ENCODE assay signal across 8 cellular contexts in the genomic region with DNA sequence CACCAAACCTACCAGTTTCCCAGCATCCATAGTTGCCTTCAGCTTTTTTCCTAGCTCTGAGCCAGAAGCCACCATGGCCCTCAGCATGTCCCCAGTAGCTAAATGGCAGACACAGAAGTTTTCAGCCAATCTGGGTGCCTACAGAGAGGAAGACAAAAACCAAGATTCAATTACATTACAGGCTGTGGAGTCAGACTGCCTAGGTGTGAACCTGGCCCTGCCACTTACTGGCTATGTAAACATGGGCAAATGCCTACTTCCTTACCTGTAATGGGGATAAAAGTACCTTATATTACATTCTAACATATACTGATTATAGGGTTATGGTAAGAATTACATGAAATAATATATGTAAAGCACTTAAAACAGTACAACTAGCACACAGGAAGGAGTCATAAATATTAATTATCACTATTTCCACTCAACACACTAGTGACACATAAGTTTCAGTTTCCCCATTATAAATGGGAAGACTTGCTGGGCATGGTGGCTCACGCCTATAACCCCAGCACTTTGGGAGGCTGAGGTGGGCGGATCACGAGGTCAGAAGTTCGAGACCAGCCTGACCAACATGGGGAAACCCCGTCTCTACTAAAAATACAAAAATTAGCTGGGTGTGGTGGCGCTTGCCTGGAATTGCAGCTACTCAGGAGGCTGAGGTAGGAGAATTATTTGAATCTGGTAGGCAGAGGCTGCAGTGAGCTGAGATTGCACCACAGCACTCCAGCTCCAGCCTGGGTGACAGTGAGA. TPM values are rescaled to one million over a fixed set of nuclear protein-coding genes. Genes with fewer than 3 reads are reported as not detected.
A peak's percentile ranks its signal among the peaks of the same experiment; 100 is the strongest.
DNase-seq lines count a peak whose midpoint lies in the region; ATAC-seq and TF ChIP-seq lines count a peak whose summit lies in the region.
"Not testable (repeated sequence)": the region's sequence is repeated elsewhere in the genome, so short reads cannot be mapped to it uniquely, and the experiment has no call there.

No MANE protein-coding gene starts in this region.

- WGBS in endodermal cell (ENCODE audit: insufficient coverage in 1 of 2, insufficient read length in 1 of 2), 2 experiments = 94% methylated on average over 6 of the region's 6 CpGs; no CpG with 5 or more reads in 1 of the 2 experiments

- H3K27ac ChIP-seq in HCT116 (ENCODE audit: low read depth, low read length); endodermal cell (ENCODE audit: low read depth, low read length): not testable (repeated sequence)
- H3K27ac ChIP-seq in gastrocnemius medialis = peak overlapping the region; percentile 71 to 98 (median 91)

- H3K4me3 Mint-ChIP-seq in endodermal cell = not testable (repeated sequence)

- TF ChIP-seq RAD21 in HCT116 (IDR thresholded peaks at IDR 0.05; ENCODE audit: low read depth) = not testable (repeated sequence)

- peaks cover 54% of the 10 kb centered on the region for H3K4me1 Mint-ChIP-seq in endodermal cell

- H3K9me2 ChIP-seq in HCT116 (ENCODE audit: insufficient read depth) = not testable (repeated sequence)

- peaks cover 42% of the 10 kb centered on the region for H3K36me3 Mint-ChIP-seq in endodermal cell (ENCODE audit: low read depth)

- not testable (repeated sequence) for H3K9me3 Mint-ChIP-seq in endodermal cell

- not testable (repeated sequence) for BruUV-seq in HCT116 (replicated peaks; lab: Mats Ljungman, UMichigan)

- H3K27me3 ChIP-seq in HCT116 (ENCODE audit: insufficient read depth, low read length); endodermal cell (ENCODE audit: control insufficient read depth, insufficient read depth, low read length, poor library complexity, severe bottlenecking); gastrocnemius medialis: not testable (repeated sequence)

- not testable (repeated sequence) for H3K9ac ChIP-seq in HCT116 (ENCODE audit: low read length); endodermal cell (ENCODE audit: extremely low read depth, low read length, poor library complexity, severe bottlenecking)

- not testable (repeated sequence) for DNase-seq in HCT116 (ENCODE audit: low read depth, low spot score); endodermal cell; gastrocnemius medialis
- DNase-seq in activated CD8-positive, alpha-beta memory T cell treated with anti-CD3 and anti-CD28 coated beads for 48 hours (ENCODE audit: low read depth in 2 of 3, low spot score in 2 of 3) = peak; percentile 19 to 61 (median 33)
- peak; percentile 87 for DNase-seq in activated effector memory CD4-positive, alpha-beta T cell treated with anti-CD3 and anti-CD28 coated beads, Interleukin-2, amount 50 U/mL, for 16 hours
- peak; percentile 32 to 52 (median 43) for DNase-seq in stimulated activated CD4-positive, alpha-beta T cell treated with anti-CD3 and anti-CD28 coated beads, TNF-alpha, amount 100 ng/mL, for 4 hours (ENCODE audit: low read depth in 3 of 3)
- peak; percentile 74 for DNase-seq in stimulated activated naive CD8-positive, alpha-beta T cell treated with anti-CD3 and anti-CD28 coated beads, Interleukin-15, Interleukin-2, amounts not matched to agents 100 U/mL and 50 U/mL, for 24 hours

- ATAC-seq in HCT116 = peak; percentile 27; the same call in 1 of the 2 replicates
- ATAC-seq in activated CD4-positive, CD25-positive, alpha-beta regulatory T cell treated with anti-CD3 and anti-CD28 coated beads, Interleukin-2, amount 50 U/mL, for 24 hours = peak; percentile 90 to 94
- ATAC-seq in gastrocnemius medialis = not testable (repeated sequence)
- ATAC-seq in stimulated activated naive CD8-positive, alpha-beta T cell treated with anti-CD3 and anti-CD28 coated beads, Interleukin-15, Interleukin-2, amounts not matched to agents 100 U/mL and 50 U/mL, for 24 hours = peak; percentile 88

- H2AFZ ChIP-seq in HCT116 (ENCODE audit: low read depth, low read length, poor library complexity, severe bottlenecking) = not testable (repeated sequence)

- not testable (repeated sequence) for H3K4me1 ChIP-seq in HCT116 (ENCODE audit: control insufficient read depth in 1 of 2, insufficient read depth in 2 of 2, low read length in 2 of 2); endodermal cell (ENCODE audit: control insufficient read depth, insufficient read depth, low read length)
- H3K4me1 ChIP-seq in gastrocnemius medialis = peaks cover 61 to 77% of the 10 kb centered on the region in 2 donors

- not testable (repeated sequence) for H3K9me3 ChIP-seq in HCT116 (ENCODE audit: control insufficient read depth in 1 of 2, insufficient read depth in 1 of 2, low read depth in 1 of 2, low read length in 2 of 2); endodermal cell (ENCODE audit: control insufficient read depth, low read length); gastrocnemius medialis

- POLR2A ChIA-PET in HCT116 (lab: Charles Lee) = interaction anchor here (0.9 kb wide), 1 partner anchor 17 kb away, joined by 4 read pairs; no protein-coding TSS in a partner anchor

- RAD21 ChIA-PET in HCT116 (lab: Charles Lee; ENCODE audit: low non-redundant PET in 1 of 2, low total read pairs in 2 of 2, uncharacterized antibody in 2 of 2, unreplicated experiment in 2 of 2) = not testable (repeated sequence)

- peaks cover 13% of the 10 kb centered on the region; the same call in 1 of the 2 replicates for H4K20me1 ChIP-seq in HCT116 (ENCODE audit: insufficient read depth)

- H3K4me3 ChIP-seq in HCT116 (replicated peaks in 1 of 2; ENCODE audit: low read depth in 1 of 2, low read length in 2 of 2); endodermal cell (ENCODE audit: low read length); gastrocnemius medialis: not testable (repeated sequence)

- intact Hi-C loops in HCT116 (cut with micrococcal nuclease) = not testable (repeated sequence)
- intact Hi-C loops in gastrocnemius medialis (cut with DNase I; ENCODE audit: low total_unique reads) = loop anchor here (10.0 kb wide), 1 partner anchor 1650 kb away; the partner anchor contains the start of gene FABP3

- H3K27ac Mint-ChIP-seq in endodermal cell = peak overlapping the region; percentile 49

- H3K36me3 ChIP-seq in HCT116 (ENCODE audit: control insufficient read depth in 1 of 2, insufficient read depth in 2 of 2, low read length in 2 of 2) (peaks cover 32 to 36% of the 10 kb centered on the region in 2 experiments), endodermal cell (ENCODE audit: control insufficient read depth, insufficient read depth, low read length) (peaks cover 45% of the 10 kb centered on the region), gastrocnemius medialis (peaks cover 0 to 42% of the 10 kb centered on the region in 2 donors)

- in situ Hi-C loops in gastrocnemius medialis (cut with MboI; ENCODE audit: low sequenced_read_pairs in 4 of 4) = not testable (repeated sequence)

- not testable (repeated sequence) for H3K27me3 Mint-ChIP-seq in endodermal cell (ENCODE audit: insufficient read depth)

- CTCF ChIA-PET in HCT116 (lab: Charles Lee) = not testable (repeated sequence)

- not testable (repeated sequence) for TF ChIP-seq POLR2A in HCT116 (IDR thresholded peaks at IDR 0.05; ENCODE audit: borderline replicate concordance, extremely low read depth, insufficient read depth, insufficient read length); gastrocnemius medialis (IDR thresholded peaks at IDR 0.05)

- not testable (repeated sequence) for TF ChIP-seq CTCF in HCT116 (IDR thresholded peaks at IDR 0.05 in 2 of 3, conservative IDR thresholded peaks at IDR 0.05 in 1 of 3; ENCODE audit: borderline replicate concordance in 1 of 3, insufficient read depth in 1 of 3, low read depth in 2 of 3, low read length in 2 of 3); endodermal cell (conservative IDR thresholded peaks at IDR 0.05); gastrocnemius medialis (IDR thresholded peaks at IDR 0.05 in 4 of 5, conservative IDR thresholded peaks at IDR 0.05 in 1 of 5)

- H3K79me2 ChIP-seq in HCT116 (ENCODE audit: insufficient read depth, low read length) = peaks cover 96% of the 10 kb centered on the region

- H3K4me2 ChIP-seq in HCT116 (ENCODE audit: low read length) = not testable (repeated sequence)

RNA-seq across cellular contexts. Expression of gene AK2, which starts 12.1 kb away (rescaled TPM):
- total RNA-seq in HCT116 (2021; ENCODE audit: unreplicated experiment) = 233 TPM
- polyA plus RNA-seq in HCT116 (2012) = 193 and 219 TPM in 2 replicates
- 100 to 1,000 TPM; 114 to 118 TPM for total RNA-seq in endodermal cell
- polyA plus RNA-seq in endodermal cell (2013, experiment 1 of 2) = 131 TPM
- polyA plus RNA-seq in endodermal cell (2013, experiment 2 of 2) = 97.3 TPM
- total RNA-seq in gastrocnemius medialis = 100 to 1,000 TPM; 125 to 261 (median 152) TPM

RNA-seq across cellular contexts. Expression of gene AZIN2, which starts 56.3 kb away (rescaled TPM):
- total RNA-seq in HCT116 (2021; ENCODE audit: unreplicated experiment) = 7.8 TPM
- 9.0 and 9.7 TPM in 2 replicates for polyA plus RNA-seq in HCT116 (2012)
- total RNA-seq in endodermal cell = 1 to 10 TPM; 1.7 to 3.0 TPM
- polyA plus RNA-seq in endodermal cell (2013, experiment 1 of 2) = 3.2 TPM
- 4.7 TPM for polyA plus RNA-seq in endodermal cell (2013, experiment 2 of 2)
- total RNA-seq in gastrocnemius medialis = 1 to 10 TPM in 3 of 4 donors, under 1 TPM in 1; 0.52 to 3.1 (median 1.2) TPM

RNA-seq across cellular contexts. Expression of gene RNF19B, which starts 60.0 kb away (rescaled TPM):
- total RNA-seq in HCT116 (2021; ENCODE audit: unreplicated experiment) = 22.5 TPM
- 24.1 and 32.5 TPM in 2 replicates for polyA plus RNA-seq in HCT116 (2012)
- 10 to 100 TPM; 17.8 TPM for total RNA-seq in endodermal cell
- polyA plus RNA-seq in endodermal cell (2013, experiment 1 of 2) = 13.1 TPM
- polyA plus RNA-seq in endodermal cell (2013, experiment 2 of 2) = 12.7 TPM
- 10 to 100 TPM; 22.7 to 34.4 (median 28.6) TPM for total RNA-seq in gastrocnemius medialis
